Comparison of ENCODE assay signal across 32 cellular contexts in the genomic region with DNA sequence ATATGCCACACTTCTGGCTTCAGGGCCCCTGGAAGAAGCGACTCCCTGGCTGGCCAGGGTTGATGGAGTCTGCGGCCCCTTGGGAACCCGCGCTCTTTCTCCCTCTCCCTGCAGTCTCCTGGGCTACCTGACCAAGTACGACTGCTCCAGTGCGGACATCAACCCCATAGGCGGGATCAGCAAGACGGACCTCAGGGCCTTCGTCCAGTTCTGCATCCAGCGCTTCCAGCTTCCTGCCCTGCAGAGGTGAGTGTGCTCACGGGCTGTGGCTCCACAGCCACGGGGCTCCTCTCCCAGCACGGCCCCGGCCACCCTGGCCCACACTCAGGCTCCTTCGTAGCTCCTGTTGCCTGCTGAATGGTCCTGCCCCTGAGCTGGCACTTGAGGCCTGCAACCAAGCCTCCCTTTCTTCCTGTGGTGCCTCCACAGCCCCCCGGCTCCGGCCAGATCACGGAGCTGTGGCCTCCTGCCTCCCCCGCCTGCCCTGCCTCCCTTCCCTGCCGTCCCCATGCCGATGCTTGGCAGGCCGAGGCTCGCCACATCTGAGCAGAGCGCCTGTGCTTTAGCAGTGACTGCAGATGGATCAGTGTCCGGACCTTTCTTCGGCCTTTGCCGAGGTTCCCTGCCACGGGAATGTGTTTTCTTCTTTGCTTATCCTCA. TPM values are rescaled to one million over a fixed set of nuclear protein-coding genes. Genes with fewer than 3 reads are reported as not detected.
DNase-seq lines count a peak whose midpoint lies in the region; ATAC-seq and TF ChIP-seq lines count a peak whose summit lies in the region.
"Had no signal": no experiment of that assay in that cellular context is flagged by ENCODE, and none has a peak within 500 bp of the region (broad histone marks: within the 10 kb centered on the region; RNA-seq: fewer than 3 reads in every experiment).

No MANE protein-coding gene starts in this region.

- H3K27me3 ChIP-seq in brain microvascular endothelial cell (replicated peaks), result no peaks in the 10 kb centered on the region
- H3K27me3 ChIP-seq: BLaER1, colonic mucosa, transverse colon had no signal

- H3K27ac Mint-ChIP-seq in activated B cell treated with CpG ODN at 0.5 μM for 24 hours (no peak overlapping the region), type B pancreatic cell (no peak overlapping the region)
- peak overlapping the region; percentile 22 to 92 for H3K27ac Mint-ChIP-seq in natural killer cell treated with Interleukin-12 subunit alpha and Interleukin-12 subunit beta and Interleukin-15 and Interleukin-18, amount 100 ng/mL, for 72 hours
- H3K27ac Mint-ChIP-seq: activated CD8-positive, alpha-beta T cell treated with anti-CD3 and anti-CD28 coated beads, Interleukin-2, amount 10 ng/mL, durations not matched to agents 7 days and 5 days; immature natural killer cell; memory B cell had no signal

- H3K4me3 Mint-ChIP-seq in activated B cell treated with CpG ODN at 0.5 μM for 24 hours (no peak overlapping the region), type B pancreatic cell (no peak overlapping the region)
- H3K4me3 Mint-ChIP-seq in natural killer cell treated with Interleukin-12 subunit alpha and Interleukin-12 subunit beta and Interleukin-15 and Interleukin-18, amount 100 ng/mL, for 72 hours, result no peak overlapping the region
- H3K4me3 Mint-ChIP-seq: activated CD8-positive, alpha-beta T cell treated with anti-CD3 and anti-CD28 coated beads, Interleukin-2, amount 10 ng/mL, durations not matched to agents 7 days and 5 days; immature natural killer cell; memory B cell had no signal

- H3K4me1 Mint-ChIP-seq in activated B cell treated with CpG ODN at 0.5 μM for 24 hours (peaks cover 10% of the 10 kb centered on the region), type B pancreatic cell (ENCODE audit: unreplicated experiment) (peaks cover 22% of the 10 kb centered on the region)
- peaks cover 18 to 28% of the 10 kb centered on the region in 2 donors for H3K4me1 Mint-ChIP-seq in natural killer cell treated with Interleukin-12 subunit alpha and Interleukin-12 subunit beta and Interleukin-15 and Interleukin-18, amount 100 ng/mL, for 72 hours (ENCODE audit: low read depth in 2 of 2)
- H3K4me1 Mint-ChIP-seq: immature natural killer cell had no signal

- no peak overlapping the region for H3K27ac ChIP-seq in brain microvascular endothelial cell
- H3K27ac ChIP-seq: colonic mucosa, epithelial cell of prostate, psoas muscle, SK-N-MC, transverse colon had no signal

- H3K27me3 Mint-ChIP-seq in activated B cell treated with CpG ODN at 0.5 μM for 24 hours (no peaks in the 10 kb centered on the region), type B pancreatic cell (no peaks in the 10 kb centered on the region)
- H3K27me3 Mint-ChIP-seq in natural killer cell treated with Interleukin-12 subunit alpha and Interleukin-12 subunit beta and Interleukin-15 and Interleukin-18, amount 100 ng/mL, for 72 hours, result no peaks in the 10 kb centered on the region
- H3K27me3 Mint-ChIP-seq: memory B cell had no signal

- TF ChIP-seq CTCF in activated B cell treated with CpG ODN at 0.5 μM for 24 hours (IDR thresholded peaks at IDR 0.05) (no peak), type B pancreatic cell (conservative IDR thresholded peaks at IDR 0.05) (no peak), brain microvascular endothelial cell (IDR thresholded peaks at IDR 0.05; ENCODE audit: low read depth, low read length, missing control alignments) (no peak)

- H3K9me3 Mint-ChIP-seq in activated B cell treated with CpG ODN at 0.5 μM for 24 hours, result no peaks in the 10 kb centered on the region
- no peaks in the 10 kb centered on the region for H3K9me3 Mint-ChIP-seq in natural killer cell treated with Interleukin-12 subunit alpha and Interleukin-12 subunit beta and Interleukin-15 and Interleukin-18, amount 100 ng/mL, for 72 hours
- H3K9me3 Mint-ChIP-seq in type B pancreatic cell, result no peaks in the 10 kb centered on the region
- H3K9me3 Mint-ChIP-seq: immature natural killer cell, memory B cell had no signal

- in situ Hi-C loops in brain microvascular endothelial cell (cut with HindIII; ENCODE audit: low pct_ligation_motif_present, low sequenced_read_pairs), result no loop called here

- ATAC-seq in Right ventricle myocardium inferior (no peak), left cardiac atrium (no peak), activated B cell treated with CpG ODN at 0.5 μM for 24 hours (ENCODE audit: low read depth) (no peak)
- ATAC-seq in natural killer cell treated with Interleukin-12 subunit alpha and Interleukin-12 subunit beta and Interleukin-15 and Interleukin-18, amount 100 ng/mL, for 72 hours, result no peak
- ATAC-seq: activated CD8-positive, alpha-beta T cell treated with anti-CD3 and anti-CD28 coated beads, Interleukin-2, amount 10 ng/mL, durations not matched to agents 7 days and 5 days; psoas muscle had no signal

- H3K36me3 Mint-ChIP-seq in activated B cell treated with CpG ODN at 0.5 μM for 24 hours (ENCODE audit: low read depth) (peaks cover 86% of the 10 kb centered on the region), type B pancreatic cell (peaks cover 38% of the 10 kb centered on the region)
- peaks cover 30% of the 10 kb centered on the region for H3K36me3 Mint-ChIP-seq in natural killer cell treated with Interleukin-12 subunit alpha and Interleukin-12 subunit beta and Interleukin-15 and Interleukin-18, amount 100 ng/mL, for 72 hours

- POLR2A ChIA-PET in activated B cell treated with CpG ODN at 0.5 μM for 24 hours (lab: Charles Lee), result no interaction called here

- CTCF ChIA-PET in activated B cell treated with CpG ODN at 0.5 μM for 24 hours (lab: Charles Lee), result no interaction called here

- DNase-seq in Right ventricle myocardium inferior (ENCODE audit: missing footprints), result peak; percentile 20
- no peak for DNase-seq in left cardiac atrium
- peak; percentile 7 for DNase-seq in activated B cell treated with CpG ODN at 0.5 μM for 24 hours
- no peak for DNase-seq in natural killer cell treated with Interleukin-12 subunit alpha and Interleukin-12 subunit beta and Interleukin-15 and Interleukin-18, amount 100 ng/mL, for 72 hours (ENCODE audit: low spot score)
- DNase-seq in type B pancreatic cell (ENCODE audit: extremely low spot score, unreplicated experiment), result peak; percentile 52
- DNase-seq in AML-193 (lab: John Stamatoyannopoulos, UW), result no peak
- DNase-seq in brain microvascular endothelial cell, result no peak
- no peak for DNase-seq in NCI-H526 treated with DMSO at 0.1 percent for 48 hours (lab: John Stamatoyannopoulos, UW)
- DNase-seq: activated CD8-positive, alpha-beta T cell treated with anti-CD3 and anti-CD28 coated beads, Interleukin-2, amount 10 ng/mL, durations not matched to agents 7 days and 5 days; activated naive CD4-positive, alpha-beta T cell treated with anti-CD3 and anti-CD28 coated beads, Interleukin-2, amount 50 U/mL, for 16 hours; amniotic stem cell; effector CD8-positive, alpha-beta T cell; EL; HCEC 1CT; hypothalamus; immature natural killer cell; KBM-7; NCI-H1092; NCI-H1694 treated with DMSO at 0.1 percent for 48 hours; OCI-M1; psoas muscle; stimulated activated CD4-positive, alpha-beta T cell treated with anti-CD3 and anti-CD28 coated beads, Interleukin-15, amount 100 ng/mL, for 24 hours; stimulated activated CD4-positive, alpha-beta T cell treated with anti-CD3 and anti-CD28 coated beads, Interleukin-4, amount 100 ng/mL, for 4 hours; transverse colon had no signal

- intact Hi-C loops in Right ventricle myocardium inferior (cut with DNase I), result no loop called here
- intact Hi-C loops in left cardiac atrium (cut with DNase I), result no loop called here
- intact Hi-C loops in activated B cell treated with CpG ODN at 0.5 μM for 24 hours (cut with micrococcal nuclease), result no loop called here

- peaks cover 31% of the 10 kb centered on the region for H3K36me3 ChIP-seq in brain microvascular endothelial cell (replicated peaks)
- H3K36me3 ChIP-seq: colonic mucosa had no signal

- no peak overlapping the region for H3K4me3 ChIP-seq in brain microvascular endothelial cell (ENCODE audit: low read depth, low read length)
- H3K4me3 ChIP-seq: BLaER1, colonic mucosa, psoas muscle, SK-N-MC, transverse colon had no signal

RNA-seq across cellular contexts. Expression of gene KRTAP5-7, which starts 36.2 kb away (rescaled TPM):
- total RNA-seq in Right ventricle myocardium inferior (not detected), left cardiac atrium (not detected), activated B cell treated with CpG ODN at 0.5 μM for 24 hours (0.24 and 0.49 TPM in 2 replicates), type B pancreatic cell (ENCODE audit: low replicate concordance) (not detected in 2 replicates)
- total RNA-seq in natural killer cell treated with Interleukin-12 subunit alpha and Interleukin-12 subunit beta and Interleukin-15 and Interleukin-18, amount 100 ng/mL, for 72 hours, result under 1 TPM in 1 of 2 donors, not detected in 1; 0.26 TPM
- total RNA-seq: activated CD8-positive, alpha-beta T cell treated with anti-CD3 and anti-CD28 coated beads, Interleukin-2, amount 10 ng/mL, durations not matched to agents 7 days and 5 days; M059J; NCI-H460; psoas muscle had no signal

RNA-seq across cellular contexts. Expression of gene NADSYN1, which starts 37.9 kb away (rescaled TPM):
- total RNA-seq in Right ventricle myocardium inferior, result 22.1 TPM
- total RNA-seq in left cardiac atrium, result 10 to 100 TPM; 25.9 to 26.7 TPM
- total RNA-seq in activated B cell treated with CpG ODN at 0.5 μM for 24 hours, result 127 and 146 TPM in 2 replicates
- 100 to 1,000 TPM; 117 to 129 TPM for total RNA-seq in natural killer cell treated with Interleukin-12 subunit alpha and Interleukin-12 subunit beta and Interleukin-15 and Interleukin-18, amount 100 ng/mL, for 72 hours
- total RNA-seq in type B pancreatic cell (ENCODE audit: low replicate concordance), result 66.6 and 96.7 TPM in 2 replicates

RNA-seq across cellular contexts. Expression of gene DHCR7, which starts 42.7 kb away (rescaled TPM):
- 46.3 TPM for total RNA-seq in Right ventricle myocardium inferior
- 10 to 100 TPM; 53.8 to 63.3 TPM for total RNA-seq in left cardiac atrium
- total RNA-seq in activated B cell treated with CpG ODN at 0.5 μM for 24 hours, result 35.5 and 47.2 TPM in 2 replicates
- 100 to 1,000 TPM in 1 of 2 donors, 10 to 100 TPM in 1; 75.8 to 104 TPM for total RNA-seq in natural killer cell treated with Interleukin-12 subunit alpha and Interleukin-12 subunit beta and Interleukin-15 and Interleukin-18, amount 100 ng/mL, for 72 hours
- total RNA-seq in type B pancreatic cell (ENCODE audit: low replicate concordance), result 97.0 and 99.1 TPM in 2 replicates

RNA-seq across cellular contexts. Expression of gene KRTAP5-8, which starts 47.0 kb away (rescaled TPM):
- total RNA-seq in Right ventricle myocardium inferior, result not detected
- not detected for total RNA-seq in left cardiac atrium
- total RNA-seq in activated B cell treated with CpG ODN at 0.5 μM for 24 hours, result 0.20 and 0.42 TPM in 2 replicates
- not detected for total RNA-seq in natural killer cell treated with Interleukin-12 subunit alpha and Interleukin-12 subunit beta and Interleukin-15 and Interleukin-18, amount 100 ng/mL, for 72 hours
- total RNA-seq in type B pancreatic cell (ENCODE audit: low replicate concordance), result not detected in 2 replicates
- total RNA-seq: M059J, NCI-H460, psoas muscle had no signal

RNA-seq across cellular contexts. Expression of gene KRTAP5-9, which starts 57.4 kb away (rescaled TPM):
- total RNA-seq in Right ventricle myocardium inferior, result not detected
- not detected for total RNA-seq in left cardiac atrium
- 0.37 and 0.53 TPM in 2 replicates for total RNA-seq in activated B cell treated with CpG ODN at 0.5 μM for 24 hours
- total RNA-seq in natural killer cell treated with Interleukin-12 subunit alpha and Interleukin-12 subunit beta and Interleukin-15 and Interleukin-18, amount 100 ng/mL, for 72 hours, result not detected
- total RNA-seq in type B pancreatic cell (ENCODE audit: low replicate concordance), result 0.43 TPM in 1 of 2 replicates, not detected in the other
- total RNA-seq: activated CD8-positive, alpha-beta T cell treated with anti-CD3 and anti-CD28 coated beads, Interleukin-2, amount 10 ng/mL, durations not matched to agents 7 days and 5 days; M059J; NCI-H460; psoas muscle; T-helper 1 cell treated with Interleukin-12 subunit alpha and Interleukin-12 subunit beta and Interleukin-4 antibody, amounts not matched to agents 30 ng/mL and 1 ng/mL, for 36 hours had no signal

Comparison
In these comparisons a context has a peak if more than half of its experiments do, and no peak if none do; other contexts are left out.
1. DNase-seq: peak in Right ventricle myocardium inferior (single experiment), activated B cell treated with CpG ODN at 0.5 μM for 24 hours (single experiment) and type B pancreatic cell (single experiment); none in left cardiac atrium (single experiment), natural killer cell treated with Interleukin-12 subunit alpha and Interleukin-12 subunit beta and Interleukin-15 and Interleukin-18, amount 100 ng/mL, for 72 hours (single experiment), AML-193 (0 of 2), brain microvascular endothelial cell (single experiment) and NCI-H526 treated with DMSO at 0.1 percent for 48 hours (single experiment).
2. H3K27ac Mint-ChIP-seq: peak in natural killer cell treated with Interleukin-12 subunit alpha and Interleukin-12 subunit beta and Interleukin-15 and Interleukin-18, amount 100 ng/mL, for 72 hours (2 of 2); none in activated B cell treated with CpG ODN at 0.5 μM for 24 hours (single experiment) and type B pancreatic cell (single experiment).